In the genomic region with DNA sequence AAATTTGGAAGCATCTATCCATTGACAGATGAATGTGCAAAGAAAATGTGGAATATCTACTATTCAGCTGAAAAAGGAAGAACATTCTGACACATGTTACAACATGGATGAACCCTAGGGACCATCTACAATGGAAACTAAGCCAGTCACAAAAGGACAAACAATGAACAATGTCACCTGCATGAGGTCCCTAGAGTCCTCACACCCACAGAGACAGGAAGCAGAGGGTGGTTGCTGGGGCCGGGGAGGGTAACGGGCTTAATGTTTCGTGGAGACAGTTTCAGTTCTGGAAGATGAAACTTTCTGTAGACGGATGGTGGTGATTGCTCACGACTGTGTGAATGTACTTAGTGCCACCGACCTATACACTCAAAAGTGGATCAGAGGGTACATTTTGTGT, we compare ENCODE assay signal across 11 cellular contexts.
DNase-seq lines count a peak whose midpoint lies in the region; ATAC-seq and TF ChIP-seq lines count a peak whose summit lies in the region.
"Had no signal": no experiment of that assay in that cellular context is flagged by ENCODE, and none has a peak within 500 bp of the region (broad histone marks: within the 10 kb centered on the region; RNA-seq: fewer than 3 reads in every experiment).

No MANE protein-coding gene starts in this region.

- TF ChIP-seq CTCF in right atrium auricular region (IDR thresholded peaks at IDR 0.05) = no peak

- peak; percentile 23 for DNase-seq in right atrium auricular region (ENCODE audit: low spot score)
- no peak for DNase-seq in Right ventricle myocardium inferior (ENCODE audit: missing footprints)
- peak; percentile 9 to 59 for DNase-seq in stimulated activated naive CD8-positive, alpha-beta T cell treated with anti-CD3 and anti-CD28 coated beads, Interleukin-15, amount 100 ng/mL, for 72 hours
- DNase-seq in stimulated activated CD8-positive, alpha-beta memory T cell treated with anti-CD3 and anti-CD28 coated beads, Interleukin-4, amount 100 ng/mL, for 48 hours = no peak
- DNase-seq in NCI-H226 = no peak
- DNase-seq in medulla oblongata (ENCODE audit: extremely low spot score) = no peak
- DNase-seq: CD8-positive, alpha-beta T cell had no signal

- H3K27me3 Mint-ChIP-seq in stimulated activated naive CD8-positive, alpha-beta T cell treated with anti-CD3 and anti-CD28 coated beads, Interleukin-15, amount 100 ng/mL, for 72 hours = peaks cover 40% of the 10 kb centered on the region

- H3K9me3 Mint-ChIP-seq in stimulated activated naive CD8-positive, alpha-beta T cell treated with anti-CD3 and anti-CD28 coated beads, Interleukin-15, amount 100 ng/mL, for 72 hours = peaks cover 0 to 7% of the 10 kb centered on the region in 2 donors
- H3K9me3 Mint-ChIP-seq: CD8-positive, alpha-beta T cell had no signal

- H3K4me1 ChIP-seq in right atrium auricular region = no peaks in the 10 kb centered on the region

- H3K4me3 ChIP-seq in right atrium auricular region = no peak overlapping the region
- H3K4me3 ChIP-seq: SK-N-MC had no signal

- no peaks in the 10 kb centered on the region for H3K27me3 ChIP-seq in right atrium auricular region

- H3K27ac Mint-ChIP-seq in stimulated activated naive CD8-positive, alpha-beta T cell treated with anti-CD3 and anti-CD28 coated beads, Interleukin-15, amount 100 ng/mL, for 72 hours = no peak overlapping the region
- H3K27ac Mint-ChIP-seq: activated naive CD8-positive, alpha-beta T cell; CD8-positive, alpha-beta T cell had no signal

- H3K4me1 Mint-ChIP-seq in stimulated activated naive CD8-positive, alpha-beta T cell treated with anti-CD3 and anti-CD28 coated beads, Interleukin-15, amount 100 ng/mL, for 72 hours = peaks cover 9% of the 10 kb centered on the region

- H3K36me3 ChIP-seq in right atrium auricular region = no peaks in the 10 kb centered on the region

- intact Hi-C loops in Right ventricle myocardium inferior (cut with DNase I) = no loop called here

- no peak overlapping the region for H3K4me3 Mint-ChIP-seq in stimulated activated naive CD8-positive, alpha-beta T cell treated with anti-CD3 and anti-CD28 coated beads, Interleukin-15, amount 100 ng/mL, for 72 hours
- H3K4me3 Mint-ChIP-seq: activated naive CD8-positive, alpha-beta T cell; CD8-positive, alpha-beta T cell had no signal

- no peak overlapping the region for H3K27ac ChIP-seq in right atrium auricular region
- H3K27ac ChIP-seq: SK-N-MC had no signal

- ATAC-seq in Right ventricle myocardium inferior (no peak), HG02571 (IDR thresholded peaks at IDR 0.05; ENCODE audit: unreplicated experiment) (peak; percentile 88), HG03571 (IDR thresholded peaks at IDR 0.05; ENCODE audit: unreplicated experiment) (peak; percentile 100)
- peak; percentile 96 for ATAC-seq in stimulated activated naive CD8-positive, alpha-beta T cell treated with anti-CD3 and anti-CD28 coated beads, Interleukin-15, amount 100 ng/mL, for 72 hours
- ATAC-seq: CD8-positive, alpha-beta T cell had no signal

- peaks cover 0 to 4% of the 10 kb centered on the region in 2 donors for H3K9me3 ChIP-seq in right atrium auricular region

Comparison
In these comparisons a context has a peak if more than half of its experiments do, and no peak if none do; other contexts are left out.
1. DNase-seq: peak in right atrium auricular region (single experiment) and stimulated activated naive CD8-positive, alpha-beta T cell treated with anti-CD3 and anti-CD28 coated beads, Interleukin-15, amount 100 ng/mL, for 72 hours (2 of 2); none in Right ventricle myocardium inferior (single experiment), stimulated activated CD8-positive, alpha-beta memory T cell treated with anti-CD3 and anti-CD28 coated beads, Interleukin-4, amount 100 ng/mL, for 48 hours (single experiment), NCI-H226 (single experiment) and medulla oblongata (single experiment).